Comparison of ENCODE assay signal across 21 cellular contexts in genomic region chr6:11950109-11950508, GRCh38.
DNase-seq lines count a peak whose midpoint lies in the region; ATAC-seq, FAIRE-seq and TF ChIP-seq lines count a peak whose summit lies in the region.
"Had no signal": no experiment of that assay in that cellular context is flagged by ENCODE, and none has a peak within 500 bp of the region (broad histone marks: within the 10 kb centered on the region; RNA-seq: fewer than 3 reads in every experiment).

No MANE protein-coding gene starts in this region.

- H3K9me2 ChIP-seq in Loucy (replicated peaks; ENCODE audit: low read depth, low read length): no peaks in the 10 kb centered on the region

- no peak overlapping the region for H3K9ac ChIP-seq in Loucy (ENCODE audit: low read depth, low read length, poor library complexity, severe bottlenecking)
- H3K9ac ChIP-seq: BLaER1, KMS-11 had no signal

- H3K4me3 ChIP-seq in Loucy (ENCODE audit: low read length, poor library complexity, severe bottlenecking): no peak overlapping the region
- no peak overlapping the region for H3K4me3 ChIP-seq in esophagus squamous epithelium
- no peak overlapping the region for H3K4me3 ChIP-seq in muscle layer of duodenum (ENCODE audit: low read depth in 1 of 2, low read length in 2 of 2)
- H3K4me3 ChIP-seq: A549, BLaER1 had no signal

- peak overlapping the region in 3 of 4 donors; percentile 7 to 69 (median 49) for H3K27ac ChIP-seq in esophagus squamous epithelium
- peak overlapping the region; percentile 4 for H3K27ac ChIP-seq in muscle layer of duodenum (ENCODE audit: low read length)
- H3K27ac ChIP-seq: A549, BLaER1, KMS-11 had no signal

- WGBS in esophagus squamous epithelium, 2 donors: 33 to 34% methylated on average over 2 of the region's 2 CpGs

- H4K20me1 ChIP-seq in Loucy (ENCODE audit: insufficient read depth, low read length, poor library complexity, severe bottlenecking): no peaks in the 10 kb centered on the region
- H4K20me1 ChIP-seq: BLaER1 had no signal

- intact Hi-C loops in esophagus squamous epithelium (cut with DNase I): no loop called here

- TF ChIP-seq POLR2A in esophagus squamous epithelium (IDR thresholded peaks at IDR 0.05): no peak

- H3K79me2 ChIP-seq in Loucy (ENCODE audit: insufficient read depth, low read length): no peaks in the 10 kb centered on the region

- H3K27me3 ChIP-seq in Loucy (ENCODE audit: insufficient read depth, low read length, poor library complexity, severe bottlenecking) (no peaks in the 10 kb centered on the region), esophagus squamous epithelium (no peaks in the 10 kb centered on the region), muscle layer of duodenum (ENCODE audit: low read depth, low read length) (no peaks in the 10 kb centered on the region)
- H3K27me3 ChIP-seq: BLaER1 had no signal

- H3K36me3 ChIP-seq in Loucy (ENCODE audit: insufficient read depth, low read length): no peaks in the 10 kb centered on the region
- no peaks in the 10 kb centered on the region for H3K36me3 ChIP-seq in esophagus squamous epithelium
- no peaks in the 10 kb centered on the region for H3K36me3 ChIP-seq in muscle layer of duodenum (ENCODE audit: control insufficient read depth in 1 of 2, insufficient read depth in 2 of 2, low read length in 2 of 2)
- H3K36me3 ChIP-seq: BLaER1 had no signal

- peaks cover 6% of the 10 kb centered on the region for H3K4me1 ChIP-seq in Loucy (ENCODE audit: insufficient read depth, low read length, poor library complexity, severe bottlenecking)
- H3K4me1 ChIP-seq in esophagus squamous epithelium: peaks cover 0 to 19% (median 11%) of the 10 kb centered on the region in 3 donors
- no peaks in the 10 kb centered on the region for H3K4me1 ChIP-seq in muscle layer of duodenum (ENCODE audit: control insufficient read depth in 1 of 2, insufficient read depth in 2 of 2, low read length in 2 of 2)
- H3K4me1 ChIP-seq: A549, BLaER1 had no signal

- no peak for ATAC-seq in GM21423 (IDR thresholded peaks at IDR 0.05; ENCODE audit: unreplicated experiment)
- no peak for ATAC-seq in HG02884 (IDR thresholded peaks at IDR 0.05; ENCODE audit: unreplicated experiment)
- ATAC-seq: A549; CD8-positive, alpha-beta T cell; HepG2; Right ventricle myocardium inferior had no signal

- H3K9me3 ChIP-seq in Loucy (ENCODE audit: insufficient read depth, low read depth, low read length) (no peaks in the 10 kb centered on the region), esophagus squamous epithelium (no peaks in the 10 kb centered on the region), muscle layer of duodenum (ENCODE audit: control insufficient read depth in 1 of 2, low read length in 2 of 2) (no peaks in the 10 kb centered on the region)
- H3K9me3 ChIP-seq: A549, BLaER1 had no signal

- H2AFZ ChIP-seq in Loucy (ENCODE audit: low read length): peak overlapping the region; percentile 10; the same call in 1 of the 2 replicates

- H3K4me2 ChIP-seq in Loucy (ENCODE audit: low read depth, low read length, poor library complexity, severe bottlenecking): no peak overlapping the region
- H3K4me2 ChIP-seq: A549, BLaER1, KMS-11 had no signal

- no peaks in the 10 kb centered on the region for H3F3A ChIP-seq in Loucy (ENCODE audit: low read depth)

- no peak for TF ChIP-seq CTCF in D721Med (IDR thresholded peaks at IDR 0.05; ENCODE audit: insufficient read depth, missing control alignments)
- no peak for TF ChIP-seq CTCF in Loucy (conservative IDR thresholded peaks at IDR 0.05; ENCODE audit: low read length)
- TF ChIP-seq CTCF in esophagus squamous epithelium (IDR thresholded peaks at IDR 0.05): no peak

- peak; percentile 61 for FAIRE-seq in D721Med (lab: Jason Lieb, UNC)
- FAIRE-seq: A549, HepG2, RCC 7860 had no signal

- DNase-seq in D721Med (ENCODE audit: insufficient read length, low spot score) (peak; percentile 14), esophagus squamous epithelium (lab: John Stamatoyannopoulos, UW) (no peak), COR-L47 (lab: John Stamatoyannopoulos, UW) (no peak), NOMO-1 (lab: John Stamatoyannopoulos, UW; ENCODE audit: unreplicated experiment in 2 of 2) (no peak)
- DNase-seq: CD8-positive, alpha-beta T cell; DMS79 treated with DMSO at 0.1 percent for 48 hours; HCEC 1CT; NCI-H1417; NCI-H187; NCI-H2107; NCI-H526 had no signal
